In the genomic region with DNA sequence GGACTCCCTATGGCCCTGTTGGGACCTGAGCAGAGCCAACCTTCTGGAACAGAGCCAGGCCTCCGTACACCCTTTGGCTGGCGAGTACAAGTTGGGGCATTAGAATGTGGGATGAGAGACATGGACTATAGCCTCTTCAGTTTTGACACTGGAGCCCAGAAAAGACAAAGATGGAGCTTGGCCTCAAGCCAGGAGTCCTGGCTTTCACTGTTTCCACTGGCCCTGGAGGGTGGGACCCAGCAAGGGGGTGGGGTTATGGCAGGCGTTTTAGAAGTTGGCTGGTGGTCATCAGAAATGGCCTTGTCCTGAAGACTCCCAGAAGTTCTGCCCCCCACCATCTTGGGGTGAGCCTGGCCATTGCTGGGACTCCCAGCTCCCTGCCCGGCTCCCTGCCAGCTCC, we compare ENCODE assay signal across 19 cellular contexts. TPM values are rescaled to one million over a fixed set of nuclear protein-coding genes. Genes with fewer than 3 reads are reported as not detected.
DNase-seq lines count a peak whose midpoint lies in the region; ATAC-seq and TF ChIP-seq lines count a peak whose summit lies in the region.
"Had no signal": no experiment of that assay in that cellular context is flagged by ENCODE, and none has a peak within 500 bp of the region (broad histone marks: within the 10 kb centered on the region; RNA-seq: fewer than 3 reads in every experiment).

No MANE protein-coding gene starts in this region.

- TF ChIP-seq POLR2A in testis (IDR thresholded peaks at IDR 0.05), result no peak

- no peak overlapping the region for H3K4me3 ChIP-seq in testis
- H3K4me3 ChIP-seq: A549, BLaER1, SJSA1 had no signal

- CTCF ChIA-PET in activated naive CD4-positive, alpha-beta T cell treated with anti-CD3 and anti-CD28 coated beads, Interleukin-2, amount 10 ng/mL, durations not matched to agents 7 days and 5 days (lab: Charles Lee), result interaction anchor here (1.3 kb wide), 1 partner anchor 10 kb away, joined by 3 read pairs; no protein-coding TSS in a partner anchor

- intact Hi-C loops in testis (cut with DNase I; ENCODE audit: low total_unique reads), result no loop called here

- no peaks in the 10 kb centered on the region for H3K27me3 Mint-ChIP-seq in activated naive CD4-positive, alpha-beta T cell treated with anti-CD3 and anti-CD28 coated beads, Interleukin-2, amount 10 ng/mL, durations not matched to agents 7 days and 5 days
- no peaks in the 10 kb centered on the region for H3K27me3 Mint-ChIP-seq in effector memory CD8-positive, alpha-beta T cell

- no peaks in the 10 kb centered on the region for H3K36me3 Mint-ChIP-seq in activated naive CD4-positive, alpha-beta T cell treated with anti-CD3 and anti-CD28 coated beads, Interleukin-2, amount 50 U/mL, for 72 hours
- H3K36me3 Mint-ChIP-seq in activated naive CD4-positive, alpha-beta T cell treated with anti-CD3 and anti-CD28 coated beads, Interleukin-2, amount 10 ng/mL, durations not matched to agents 7 days and 5 days, result peaks cover 24% of the 10 kb centered on the region
- peaks cover 22% of the 10 kb centered on the region for H3K36me3 Mint-ChIP-seq in effector memory CD8-positive, alpha-beta T cell (ENCODE audit: insufficient read depth)

- H3K4me1 Mint-ChIP-seq in activated naive CD4-positive, alpha-beta T cell treated with anti-CD3 and anti-CD28 coated beads, Interleukin-2, amount 10 ng/mL, durations not matched to agents 7 days and 5 days, result peaks cover 25% of the 10 kb centered on the region
- H3K4me1 Mint-ChIP-seq in effector memory CD8-positive, alpha-beta T cell (ENCODE audit: low read depth in 2 of 2), result peaks cover 42 to 54% of the 10 kb centered on the region in 2 donors

- no peak overlapping the region for H3K4me3 Mint-ChIP-seq in activated naive CD4-positive, alpha-beta T cell treated with anti-CD3 and anti-CD28 coated beads, Interleukin-2, amount 10 ng/mL, durations not matched to agents 7 days and 5 days
- no peak overlapping the region for H3K4me3 Mint-ChIP-seq in effector memory CD8-positive, alpha-beta T cell
- H3K4me3 Mint-ChIP-seq: CD8-positive, alpha-beta T cell had no signal

- TF ChIP-seq CTCF in testis (IDR thresholded peaks at IDR 0.05), result no peak

- H3K27ac ChIP-seq in testis, result no peak overlapping the region
- H3K27ac ChIP-seq: A549, BLaER1, SJSA1 had no signal

- H3K36me3 ChIP-seq in testis (ENCODE audit: low read depth, missing control alignments), result no peaks in the 10 kb centered on the region

- WGBS in testis, 2 donors, result 60 to 67% methylated on average over 3 to 4 of the region's 4 CpGs

- no peaks in the 10 kb centered on the region for H3K27me3 ChIP-seq in testis
- H3K27me3 ChIP-seq: BLaER1, SJSA1 had no signal

- ATAC-seq in activated naive CD4-positive, alpha-beta T cell treated with anti-CD3 and anti-CD28 coated beads, Interleukin-2, amount 50 U/mL, for 72 hours, result no peak
- no peak for ATAC-seq in effector memory CD8-positive, alpha-beta T cell (replicated peaks)
- ATAC-seq: A549; CD8-positive, alpha-beta T cell had no signal

- no peaks in the 10 kb centered on the region for H3K9me3 ChIP-seq in testis
- H3K9me3 ChIP-seq: A549, BLaER1, SJSA1 had no signal

- peaks cover 13% of the 10 kb centered on the region for H3K4me1 ChIP-seq in testis
- H3K4me1 ChIP-seq: SJSA1 had no signal

- no peak for DNase-seq in activated naive CD4-positive, alpha-beta T cell treated with anti-CD3 and anti-CD28 coated beads, Interleukin-2, amount 50 U/mL, for 72 hours (ENCODE audit: low spot score in 2 of 2)
- no peak for DNase-seq in activated naive CD4-positive, alpha-beta T cell treated with anti-CD3 and anti-CD28 coated beads, Interleukin-2, amount 10 ng/mL, durations not matched to agents 7 days and 5 days
- DNase-seq in NCI-H1105 (lab: John Stamatoyannopoulos, UW) (peak; percentile 10), testis (peak; percentile 59), SIG-M5 (lab: John Stamatoyannopoulos, UW) (no peak), HuH-7.5 (ENCODE audit: low spot score) (no peak)
- DNase-seq in effector memory CD8-positive, alpha-beta T cell, result no peak
- DNase-seq: Calu3; CD8-positive, alpha-beta T cell; NCI-H1436; NCI-H1930; NCI-H2171 treated with DMSO at 0.1 percent for 48 hours; NCI-H510A; NCI-H774; RPMI8226; SW 1271 had no signal

- peak overlapping the region; percentile 33 to 65 for H3K27ac Mint-ChIP-seq in activated naive CD4-positive, alpha-beta T cell treated with anti-CD3 and anti-CD28 coated beads, Interleukin-2, amount 50 U/mL, for 72 hours
- H3K27ac Mint-ChIP-seq in activated naive CD4-positive, alpha-beta T cell treated with anti-CD3 and anti-CD28 coated beads, Interleukin-2, amount 10 ng/mL, durations not matched to agents 7 days and 5 days, result no peak overlapping the region
- peak overlapping the region; percentile 65 to 82 for H3K27ac Mint-ChIP-seq in effector memory CD8-positive, alpha-beta T cell

- no peaks in the 10 kb centered on the region for H3K9me3 Mint-ChIP-seq in activated naive CD4-positive, alpha-beta T cell treated with anti-CD3 and anti-CD28 coated beads, Interleukin-2, amount 50 U/mL, for 72 hours
- H3K9me3 Mint-ChIP-seq in activated naive CD4-positive, alpha-beta T cell treated with anti-CD3 and anti-CD28 coated beads, Interleukin-2, amount 10 ng/mL, durations not matched to agents 7 days and 5 days, result no peaks in the 10 kb centered on the region
- H3K9me3 Mint-ChIP-seq in effector memory CD8-positive, alpha-beta T cell, result no peaks in the 10 kb centered on the region
- H3K9me3 Mint-ChIP-seq: CD8-positive, alpha-beta T cell had no signal

RNA-seq across cellular contexts. Expression of a gene that starts 21.8 kb away (rescaled TPM):
- 10 to 100 TPM; 39.2 to 50.8 TPM for total RNA-seq in activated naive CD4-positive, alpha-beta T cell treated with anti-CD3 and anti-CD28 coated beads, Interleukin-2, amount 50 U/mL, for 72 hours
- 100 to 1,000 TPM in 1 of 2 donors, 10 to 100 TPM in 1; 80.3 to 146 TPM for total RNA-seq in testis
- polyA plus RNA-seq in testis (ENCODE audit: insufficient read depth, low read depth, low replicate concordance), result 58.2 TPM

Comparison
In these comparisons a context has a peak if more than half of its experiments do, and no peak if none do; other contexts are left out.
1. DNase-seq: peak in NCI-H1105 (single experiment) and testis (single experiment); none in activated naive CD4-positive, alpha-beta T cell treated with anti-CD3 and anti-CD28 coated beads, Interleukin-2, amount 50 U/mL, for 72 hours (0 of 2), activated naive CD4-positive, alpha-beta T cell treated with anti-CD3 and anti-CD28 coated beads, Interleukin-2, amount 10 ng/mL, durations not matched to agents 7 days and 5 days (single experiment), effector memory CD8-positive, alpha-beta T cell (0 of 3), SIG-M5 (single experiment) and HuH-7.5 (single experiment).